Comparison of ENCODE assay signal across 23 cellular contexts in the genomic region with DNA sequence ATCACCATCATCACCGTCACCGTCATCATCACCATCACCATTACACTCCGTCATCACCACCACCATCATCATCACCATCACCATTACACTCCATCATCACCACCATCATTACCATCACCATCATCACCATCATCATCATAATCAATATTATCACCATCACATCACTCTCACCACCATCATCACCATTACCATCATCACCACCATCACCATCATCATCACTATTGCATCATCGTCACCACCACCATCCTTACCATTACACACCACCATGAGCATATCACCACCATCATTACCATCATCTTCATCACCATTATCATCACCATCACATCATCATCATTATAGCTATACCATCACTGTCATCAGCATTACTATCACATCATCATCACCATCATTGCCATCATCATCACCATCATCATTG.
DNase-seq lines count a peak whose midpoint lies in the region; ATAC-seq, FAIRE-seq and TF ChIP-seq lines count a peak whose summit lies in the region.
"Had no signal": no experiment of that assay in that cellular context is flagged by ENCODE, and none has a peak within 500 bp of the region (broad histone marks: within the 10 kb centered on the region; RNA-seq: fewer than 3 reads in every experiment).

No MANE protein-coding gene starts in this region.

- TF ChIP-seq RAD21 in IMR-90 (IDR thresholded peaks at IDR 0.05; ENCODE audit: low read length) (no peak), H1 (IDR thresholded peaks at IDR 0.05 in 1 of 2, conservative IDR thresholded peaks at IDR 0.05 in 1 of 2; ENCODE audit: low read depth in 2 of 2, low read length in 2 of 2) (no peak)

- 48% methylated on average over 4 of the region's 4 CpGs; no CpG with 5 or more reads in 1 of the 2 experiments for WGBS in IMR-90 (ENCODE audit: extremely low coverage in 2 of 2, insufficient read length in 1 of 2), 2 experiments
- 69% methylated on average over 4 of the region's 4 CpGs; no CpG with 5 or more reads in 1 of the 2 experiments for WGBS in H1 (ENCODE audit: extremely low coverage in 1 of 2, insufficient coverage in 1 of 2, insufficient read length in 1 of 2, insufficient replicate concordance in 2 of 2, low coverage in 1 of 2, low lambda C conversion rate in 2 of 2, missing lambda C conversion rate in 1 of 2), 2 experiments

- peak overlapping the region; percentile 35; the same call in 1 of the 2 replicates for H2BK12ac ChIP-seq in H1 (ENCODE audit: low read depth, low read length)

- BruUV-seq in IMR-90 (replicated peaks; lab: Mats Ljungman, UMichigan) = no TSS peak

- H4K5ac ChIP-seq in IMR-90 (ENCODE audit: low read depth, low read length) = no peak overlapping the region
- no peak overlapping the region for H4K5ac ChIP-seq in H1 (ENCODE audit: insufficient read length, low read depth, low read length)

- H3K9me3 ChIP-seq in IMR-90 (ENCODE audit: control insufficient read depth, insufficient read depth, low read length) (peaks cover 62% of the 10 kb centered on the region), H1 (ENCODE audit: insufficient read depth in 2 of 2, low read depth in 1 of 2, low read length in 1 of 2) (peaks cover 21 to 30% of the 10 kb centered on the region in 2 experiments), osteoblast (ENCODE audit: low read depth, low read length) (peaks cover 3% of the 10 kb centered on the region)
- H3K9me3 ChIP-seq: BE2C had no signal

- H3K4me3 ChIP-seq in IMR-90 (ENCODE audit: insufficient read depth, low read depth, low read length) (no peak overlapping the region), H1 (ENCODE audit: extremely low read depth in 1 of 4, insufficient read depth in 2 of 4, low read depth in 3 of 4, low read length in 4 of 4) (no peak overlapping the region), osteoblast (ENCODE audit: insufficient read depth, low read length) (no peak overlapping the region)
- H3K4me3 ChIP-seq: A549; BLaER1 treated with 17β-estradiol and CSF1 and Interleukin-3, amounts not matched to agents 10 nM and 100 nM; GM23248 had no signal

- H3K18ac ChIP-seq in IMR-90 (ENCODE audit: low read depth, low read length) = no peak overlapping the region
- no peak overlapping the region for H3K18ac ChIP-seq in H1 (ENCODE audit: extremely low read depth, low read length)

- no peak for ATAC-seq in IMR-90 (ENCODE audit: low read depth)
- no peak for ATAC-seq in GM21360 (IDR thresholded peaks at IDR 0.05; ENCODE audit: unreplicated experiment)
- ATAC-seq in HG03139 (IDR thresholded peaks at IDR 0.05; ENCODE audit: unreplicated experiment) = no peak
- ATAC-seq: A549, HCT116 had no signal

- H3K56ac ChIP-seq in IMR-90 (ENCODE audit: extremely low read depth, insufficient read depth, low read length) = no peak overlapping the region
- H3K56ac ChIP-seq in H1 (replicated peaks; ENCODE audit: insufficient read length, low read depth, low read length) = peak overlapping the region; percentile 24

- no peak overlapping the region for H3K23ac ChIP-seq in IMR-90 (ENCODE audit: low read depth, low read length)
- no peak overlapping the region for H3K23ac ChIP-seq in H1 (ENCODE audit: insufficient read length)

- no peak overlapping the region for H4K8ac ChIP-seq in IMR-90 (ENCODE audit: low read depth in 2 of 2, low read length in 2 of 2)
- H4K8ac ChIP-seq in H1 (ENCODE audit: extremely low read depth, insufficient read depth, low read length) = no peak overlapping the region

- no peak for TF ChIP-seq CTCF in D721Med (IDR thresholded peaks at IDR 0.05; ENCODE audit: insufficient read depth, missing control alignments)
- TF ChIP-seq CTCF in IMR-90 (conservative IDR thresholded peaks at IDR 0.05; ENCODE audit: low read depth, low read length) = no peak
- no peak for TF ChIP-seq CTCF in H1 (IDR thresholded peaks at IDR 0.05; ENCODE audit: control extremely low read depth in 1 of 3, insufficient read depth in 1 of 3, low read depth in 1 of 3, low read length in 3 of 3)
- no peak for TF ChIP-seq CTCF in osteoblast (IDR thresholded peaks at IDR 0.05; ENCODE audit: extremely low read depth, low read depth, low read length)

- H3K27ac ChIP-seq in IMR-90 (ENCODE audit: insufficient read depth, low read length) (no peak overlapping the region), H1 (ENCODE audit: low read depth, low read length) (no peak overlapping the region), osteoblast (ENCODE audit: low read depth, low read length) (no peak overlapping the region)
- H3K27ac ChIP-seq: A549; BLaER1 treated with 17β-estradiol and CSF1 and Interleukin-3, amounts not matched to agents 10 nM and 100 nM; GM23248 had no signal

- dilution Hi-C loops in IMR-90 (cut with HindIII; ENCODE audit: low sequenced_read_pairs, unreplicated experiment) = no loop called here

- H4K91ac ChIP-seq in IMR-90 (ENCODE audit: insufficient read depth, low read depth, low read length) (no peak overlapping the region), H1 (replicated peaks; ENCODE audit: insufficient read length, low read length) (no peak overlapping the region)

- CTCF ChIA-PET in IMR-90 (lab: Yijun Ruan, JAX) (no interaction called here), H1 (lab: Charles Lee; ENCODE audit: partially characterized antibody) (interaction anchor here (0.6 to 1.3 kb wide), 2 partner anchors 19 to 70 kb away, joined by 3 to 4 read pairs; no protein-coding TSS in a partner anchor)

- H3K4me2 ChIP-seq in IMR-90 (ENCODE audit: low read depth, low read length) (no peak overlapping the region), H1 (ENCODE audit: insufficient read depth in 1 of 2, low read depth in 2 of 2, low read length in 2 of 2) (no peak overlapping the region), osteoblast (ENCODE audit: insufficient read depth, low read length) (no peak overlapping the region)
- H3K4me2 ChIP-seq: A549; BLaER1 treated with 17β-estradiol and CSF1 and Interleukin-3, amounts not matched to agents 10 nM and 100 nM had no signal

- TF ChIP-seq POLR2A in IMR-90 (IDR thresholded peaks at IDR 0.05; ENCODE audit: low read depth, low read length) (no peak), H1 (IDR thresholded peaks at IDR 0.05; ENCODE audit: control extremely low read depth in 1 of 2, low read depth in 2 of 2, low read length in 2 of 2) (no peak)

- peaks cover 9% of the 10 kb centered on the region; the same call in 1 of the 2 replicates for H3K23me2 ChIP-seq in H1 (ENCODE audit: low read depth, low read length)

- H3K14ac ChIP-seq in IMR-90 (replicated peaks; ENCODE audit: low read depth, low read length) = no peak overlapping the region
- H3K14ac ChIP-seq in H1 (ENCODE audit: insufficient read length) = no peak overlapping the region

- H2BK5ac ChIP-seq in IMR-90 (ENCODE audit: low read depth, low read length, poor library complexity, severe bottlenecking) (peak overlapping the region; percentile 72), H1 (ENCODE audit: low read depth, low read length) (no peak overlapping the region)

- H3K79me2 ChIP-seq in H1 (ENCODE audit: control insufficient read depth in 1 of 2, insufficient read depth in 2 of 2, low read length in 2 of 2) (no peaks in the 10 kb centered on the region), osteoblast (ENCODE audit: insufficient read depth, low read length) (no peaks in the 10 kb centered on the region)

- intact Hi-C loops in IMR-90 (cut with micrococcal nuclease) = no loop called here

- DNase-seq in D721Med (ENCODE audit: insufficient read length, low spot score) (no peak), IMR-90 (no peak), H1 (ENCODE audit: low read depth in 1 of 2, low spot score in 2 of 2) (no peak), osteoblast (ENCODE audit: insufficient read length, low spot score, missing footprints) (peak; percentile 4), ecto neural progenitor cell (ENCODE audit: low spot score) (no peak)
- DNase-seq: 8988T; ACHN; AML-193; BE2C; CD4-positive, alpha-beta T cell; CD8-positive, alpha-beta memory T cell; DMS53; DMS79 treated with DMSO at 0.1 percent for 48 hours; GF-D8; GM23248; H9; HFFc6 had no signal

- H2AK5ac ChIP-seq in IMR-90 (ENCODE audit: low read depth, low read length) (no peak overlapping the region), H1 (ENCODE audit: low read depth, low read length) (peak overlapping the region; percentile 75; the same call in 1 of the 2 replicates)

- H3K9me1 ChIP-seq in IMR-90 (ENCODE audit: insufficient read depth, low read length) = no peaks in the 10 kb centered on the region

- H3K4me1 ChIP-seq in IMR-90 (ENCODE audit: control insufficient read depth, insufficient read depth, low read length) = no peaks in the 10 kb centered on the region
- no peaks in the 10 kb centered on the region for H3K4me1 ChIP-seq in H1 (replicated peaks in 1 of 4; ENCODE audit: control insufficient read depth in 3 of 4, insufficient read depth in 4 of 4, low read length in 3 of 4)
- no peaks in the 10 kb centered on the region for H3K4me1 ChIP-seq in osteoblast (ENCODE audit: insufficient read depth, low read length)
- H3K4me1 ChIP-seq: A549, BE2C had no signal

- no peak overlapping the region for H2BK120ac ChIP-seq in IMR-90 (ENCODE audit: low read depth, low read length)
- no peak overlapping the region for H2BK120ac ChIP-seq in H1 (replicated peaks; ENCODE audit: low read depth, low read length)

- no peaks in the 10 kb centered on the region for H3K79me1 ChIP-seq in IMR-90 (ENCODE audit: low read depth in 1 of 2, low read length in 2 of 2)
- no peaks in the 10 kb centered on the region for H3K79me1 ChIP-seq in H1 (ENCODE audit: low read depth, low read length)

- in situ Hi-C loops in IMR-90 (cut with MboI; ENCODE audit: low sequenced_read_pairs) = no loop called here

- no peak overlapping the region for H2AK9ac ChIP-seq in IMR-90 (replicated peaks; ENCODE audit: low read depth, low read length, poor library complexity)

- H3K36me3 ChIP-seq in IMR-90 (ENCODE audit: control insufficient read depth, insufficient read depth, low read length) = no peaks in the 10 kb centered on the region
- no peaks in the 10 kb centered on the region; a peak in 1 of 8 replicates for H3K36me3 ChIP-seq in H1 (ENCODE audit: control insufficient read depth in 2 of 4, insufficient read depth in 4 of 4, low read length in 3 of 4)
- H3K36me3 ChIP-seq in osteoblast (ENCODE audit: insufficient read depth, low read length) = no peaks in the 10 kb centered on the region

- H2BK20ac ChIP-seq in IMR-90 (ENCODE audit: low read depth, low read length) (no peak overlapping the region), H1 (ENCODE audit: low read length) (no peak overlapping the region)

- TF ChIP-seq EP300 in H1 (IDR thresholded peaks at IDR 0.05; ENCODE audit: borderline replicate concordance in 1 of 2, low read depth in 2 of 2, low read length in 2 of 2) = no peak

- H3K27me3 ChIP-seq in IMR-90 (ENCODE audit: control insufficient read depth, insufficient read depth, low read length) = no peaks in the 10 kb centered on the region
- H3K27me3 ChIP-seq in H1 (replicated peaks in 1 of 4; ENCODE audit: control insufficient read depth in 3 of 4, extremely low read depth in 1 of 4, insufficient read depth in 3 of 4, low read length in 3 of 4) = no peaks in the 10 kb centered on the region
- no peaks in the 10 kb centered on the region for H3K27me3 ChIP-seq in osteoblast (ENCODE audit: insufficient read depth, low read length)
- H3K27me3 ChIP-seq: BE2C; BLaER1 treated with 17β-estradiol and CSF1 and Interleukin-3, amounts not matched to agents 10 nM and 100 nM had no signal

- no peak overlapping the region for H3K4ac ChIP-seq in IMR-90 (ENCODE audit: low read depth, low read length)
- H3K4ac ChIP-seq in H1 (replicated peaks; ENCODE audit: insufficient read length, low read depth, low read length) = no peak overlapping the region

- H2BK15ac ChIP-seq in IMR-90 (ENCODE audit: low read depth, low read length) (no peak overlapping the region), H1 (ENCODE audit: low read length) (no peak overlapping the region)

- FAIRE-seq in D721Med (lab: Jason Lieb, UNC) = peak; percentile 74
- no peak for FAIRE-seq in H1 (lab: Jason Lieb, UNC)
- FAIRE-seq: A549, GM18507 had no signal

- H3K9ac ChIP-seq in IMR-90 (ENCODE audit: low read depth, low read length) (no peak overlapping the region), H1 (replicated peaks in 1 of 4; ENCODE audit: extremely low read depth in 1 of 4, low read depth in 3 of 4, low read length in 3 of 4) (no peak overlapping the region)
- H3K9ac ChIP-seq: BLaER1 treated with 17β-estradiol and CSF1 and Interleukin-3, amounts not matched to agents 10 nM and 100 nM; GM23248 had no signal

- H2AFZ ChIP-seq in IMR-90 (replicated peaks; ENCODE audit: low read length, poor library complexity) (no peak overlapping the region), H1 (ENCODE audit: low read length) (no peak overlapping the region), osteoblast (ENCODE audit: low read length) (no peak overlapping the region)
- H2AFZ ChIP-seq: GM23248 had no signal

- H4K20me1 ChIP-seq in IMR-90 (ENCODE audit: insufficient read depth, low read length) = no peaks in the 10 kb centered on the region
- H4K20me1 ChIP-seq in H1 (replicated peaks in 1 of 2; ENCODE audit: control insufficient read depth in 1 of 2, insufficient read depth in 2 of 2, low read length in 2 of 2) = peaks cover 0 to 8% of the 10 kb centered on the region in 2 experiments
- H4K20me1 ChIP-seq in osteoblast (ENCODE audit: insufficient read depth, low read length) = no peaks in the 10 kb centered on the region

- POLR2A ChIA-PET in IMR-90 (lab: Charles Lee; ENCODE audit: unreplicated experiment) = no interaction called here
- POLR2A ChIA-PET in H1 (lab: Charles Lee; ENCODE audit: partially characterized antibody) = no interaction called here
